1 cellular context compared by ENCODE assay signal in the genomic region with DNA sequence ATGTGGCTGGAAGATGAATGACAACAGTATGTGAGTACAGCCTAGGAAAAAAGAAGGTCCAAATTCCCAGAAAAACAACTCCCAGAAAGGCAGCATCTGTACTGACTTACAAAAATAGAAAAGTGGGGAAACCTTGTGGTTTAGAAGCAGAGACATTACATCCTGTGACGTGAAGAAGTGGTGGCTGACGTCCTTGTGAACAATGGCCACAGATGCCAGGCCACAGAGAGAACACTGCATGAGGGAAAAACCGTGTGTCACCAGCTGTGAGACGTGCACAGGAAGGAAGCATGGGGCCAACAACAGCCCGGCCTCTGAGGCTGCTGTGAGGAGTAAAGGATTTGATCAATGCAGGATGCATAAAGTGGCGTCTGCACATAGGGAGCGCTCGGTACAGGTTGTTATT.
TF ChIP-seq lines count a peak whose summit lies in the region.

No MANE protein-coding gene starts in this region.

TF ChIP-seq in HepG2, 621 proteins besides CTCF, POLR2A, EP300 and RAD21 (continued from another document and continues in another):
- TF ChIP-seq, protein P1, sequence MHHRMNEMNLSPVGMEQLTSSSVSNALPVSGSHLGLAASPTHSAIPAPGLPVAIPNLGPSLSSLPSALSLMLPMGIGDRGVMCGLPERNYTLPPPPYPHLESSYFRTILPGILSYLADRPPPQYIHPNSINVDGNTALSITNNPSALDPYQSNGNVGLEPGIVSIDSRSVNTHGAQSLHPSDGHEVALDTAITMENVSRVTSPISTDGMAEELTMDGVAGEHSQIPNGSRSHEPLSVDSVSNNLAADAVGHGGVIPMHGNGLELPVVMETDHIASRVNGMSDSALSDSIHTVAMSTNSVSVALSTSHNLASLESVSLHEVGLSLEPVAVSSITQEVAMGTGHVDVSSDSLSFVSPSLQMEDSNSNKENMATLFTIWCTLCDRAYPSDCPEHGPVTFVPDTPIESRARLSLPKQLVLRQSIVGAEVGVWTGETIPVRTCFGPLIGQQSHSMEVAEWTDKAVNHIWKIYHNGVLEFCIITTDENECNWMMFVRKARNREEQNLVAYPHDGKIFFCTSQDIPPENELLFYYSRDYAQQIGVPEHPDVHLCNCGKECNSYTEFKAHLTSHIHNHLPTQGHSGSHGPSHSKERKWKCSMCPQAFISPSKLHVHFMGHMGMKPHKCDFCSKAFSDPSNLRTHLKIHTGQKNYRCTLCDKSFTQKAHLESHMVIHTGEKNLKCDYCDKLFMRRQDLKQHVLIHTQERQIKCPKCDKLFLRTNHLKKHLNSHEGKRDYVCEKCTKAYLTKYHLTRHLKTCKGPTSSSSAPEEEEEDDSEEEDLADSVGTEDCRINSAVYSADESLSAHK (CRISPR knock-in tag; IDR thresholded peaks at IDR 0.05; ENCODE audit: borderline replicate concordance): no peak
- TF ChIP-seq ETV5 (CRISPR knock-in tag; IDR thresholded peaks at IDR 0.05; ENCODE audit: borderline replicate concordance): peak; percentile 78; the same call in 1 of the 2 replicates
- no peak for TF ChIP-seq RBM22 (optimal IDR thresholded peaks at IDR 0.05; ENCODE audit: low read length)
- TF ChIP-seq, protein P2, sequence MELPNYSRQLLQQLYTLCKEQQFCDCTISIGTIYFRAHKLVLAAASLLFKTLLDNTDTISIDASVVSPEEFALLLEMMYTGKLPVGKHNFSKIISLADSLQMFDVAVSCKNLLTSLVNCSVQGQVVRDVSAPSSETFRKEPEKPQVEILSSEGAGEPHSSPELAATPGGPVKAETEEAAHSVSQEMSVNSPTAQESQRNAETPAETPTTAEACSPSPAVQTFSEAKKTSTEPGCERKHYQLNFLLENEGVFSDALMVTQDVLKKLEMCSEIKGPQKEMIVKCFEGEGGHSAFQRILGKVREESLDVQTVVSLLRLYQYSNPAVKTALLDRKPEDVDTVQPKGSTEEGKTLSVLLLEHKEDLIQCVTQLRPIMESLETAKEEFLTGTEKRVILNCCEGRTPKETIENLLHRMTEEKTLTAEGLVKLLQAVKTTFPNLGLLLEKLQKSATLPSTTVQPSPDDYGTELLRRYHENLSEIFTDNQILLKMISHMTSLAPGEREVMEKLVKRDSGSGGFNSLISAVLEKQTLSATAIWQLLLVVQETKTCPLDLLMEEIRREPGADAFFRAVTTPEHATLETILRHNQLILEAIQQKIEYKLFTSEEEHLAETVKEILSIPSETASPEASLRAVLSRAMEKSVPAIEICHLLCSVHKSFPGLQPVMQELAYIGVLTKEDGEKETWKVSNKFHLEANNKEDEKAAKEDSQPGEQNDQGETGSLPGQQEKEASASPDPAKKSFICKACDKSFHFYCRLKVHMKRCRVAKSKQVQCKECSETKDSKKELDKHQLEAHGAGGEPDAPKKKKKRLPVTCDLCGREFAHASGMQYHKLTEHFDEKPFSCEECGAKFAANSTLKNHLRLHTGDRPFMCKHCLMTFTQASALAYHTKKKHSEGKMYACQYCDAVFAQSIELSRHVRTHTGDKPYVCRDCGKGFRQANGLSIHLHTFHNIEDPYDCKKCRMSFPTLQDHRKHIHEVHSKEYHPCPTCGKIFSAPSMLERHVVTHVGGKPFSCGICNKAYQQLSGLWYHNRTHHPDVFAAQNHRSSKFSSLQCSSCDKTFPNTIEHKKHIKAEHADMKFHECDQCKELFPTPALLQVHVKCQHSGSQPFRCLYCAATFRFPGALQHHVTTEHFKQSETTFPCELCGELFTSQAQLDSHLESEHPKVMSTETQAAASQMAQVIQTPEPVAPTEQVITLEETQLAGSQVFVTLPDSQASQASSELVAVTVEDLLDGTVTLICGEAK (IDR thresholded peaks at IDR 0.05): no peak
- TF ChIP-seq, protein P2 (CRISPR knock-in tag; IDR thresholded peaks at IDR 0.05): no peak
- TF ChIP-seq ZZZ3 (CRISPR knock-in tag; IDR thresholded peaks at IDR 0.05; ENCODE audit: borderline replicate concordance): no peak
- TF ChIP-seq PHF20 (CRISPR knock-in tag; IDR thresholded peaks at IDR 0.05): no peak
- TF ChIP-seq, protein P3, sequence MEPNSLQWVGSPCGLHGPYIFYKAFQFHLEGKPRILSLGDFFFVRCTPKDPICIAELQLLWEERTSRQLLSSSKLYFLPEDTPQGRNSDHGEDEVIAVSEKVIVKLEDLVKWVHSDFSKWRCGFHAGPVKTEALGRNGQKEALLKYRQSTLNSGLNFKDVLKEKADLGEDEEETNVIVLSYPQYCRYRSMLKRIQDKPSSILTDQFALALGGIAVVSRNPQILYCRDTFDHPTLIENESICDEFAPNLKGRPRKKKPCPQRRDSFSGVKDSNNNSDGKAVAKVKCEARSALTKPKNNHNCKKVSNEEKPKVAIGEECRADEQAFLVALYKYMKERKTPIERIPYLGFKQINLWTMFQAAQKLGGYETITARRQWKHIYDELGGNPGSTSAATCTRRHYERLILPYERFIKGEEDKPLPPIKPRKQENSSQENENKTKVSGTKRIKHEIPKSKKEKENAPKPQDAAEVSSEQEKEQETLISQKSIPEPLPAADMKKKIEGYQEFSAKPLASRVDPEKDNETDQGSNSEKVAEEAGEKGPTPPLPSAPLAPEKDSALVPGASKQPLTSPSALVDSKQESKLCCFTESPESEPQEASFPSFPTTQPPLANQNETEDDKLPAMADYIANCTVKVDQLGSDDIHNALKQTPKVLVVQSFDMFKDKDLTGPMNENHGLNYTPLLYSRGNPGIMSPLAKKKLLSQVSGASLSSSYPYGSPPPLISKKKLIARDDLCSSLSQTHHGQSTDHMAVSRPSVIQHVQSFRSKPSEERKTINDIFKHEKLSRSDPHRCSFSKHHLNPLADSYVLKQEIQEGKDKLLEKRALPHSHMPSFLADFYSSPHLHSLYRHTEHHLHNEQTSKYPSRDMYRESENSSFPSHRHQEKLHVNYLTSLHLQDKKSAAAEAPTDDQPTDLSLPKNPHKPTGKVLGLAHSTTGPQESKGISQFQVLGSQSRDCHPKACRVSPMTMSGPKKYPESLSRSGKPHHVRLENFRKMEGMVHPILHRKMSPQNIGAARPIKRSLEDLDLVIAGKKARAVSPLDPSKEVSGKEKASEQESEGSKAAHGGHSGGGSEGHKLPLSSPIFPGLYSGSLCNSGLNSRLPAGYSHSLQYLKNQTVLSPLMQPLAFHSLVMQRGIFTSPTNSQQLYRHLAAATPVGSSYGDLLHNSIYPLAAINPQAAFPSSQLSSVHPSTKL (CRISPR knock-in tag; IDR thresholded peaks at IDR 0.05): no peak
- no peak for TF ChIP-seq KLF9 (CRISPR knock-in tag; IDR thresholded peaks at IDR 0.05; ENCODE audit: low read depth)
- TF ChIP-seq KLF15 (CRISPR knock-in tag; IDR thresholded peaks at IDR 0.05; ENCODE audit: borderline replicate concordance): no peak
- TF ChIP-seq, protein P4, sequence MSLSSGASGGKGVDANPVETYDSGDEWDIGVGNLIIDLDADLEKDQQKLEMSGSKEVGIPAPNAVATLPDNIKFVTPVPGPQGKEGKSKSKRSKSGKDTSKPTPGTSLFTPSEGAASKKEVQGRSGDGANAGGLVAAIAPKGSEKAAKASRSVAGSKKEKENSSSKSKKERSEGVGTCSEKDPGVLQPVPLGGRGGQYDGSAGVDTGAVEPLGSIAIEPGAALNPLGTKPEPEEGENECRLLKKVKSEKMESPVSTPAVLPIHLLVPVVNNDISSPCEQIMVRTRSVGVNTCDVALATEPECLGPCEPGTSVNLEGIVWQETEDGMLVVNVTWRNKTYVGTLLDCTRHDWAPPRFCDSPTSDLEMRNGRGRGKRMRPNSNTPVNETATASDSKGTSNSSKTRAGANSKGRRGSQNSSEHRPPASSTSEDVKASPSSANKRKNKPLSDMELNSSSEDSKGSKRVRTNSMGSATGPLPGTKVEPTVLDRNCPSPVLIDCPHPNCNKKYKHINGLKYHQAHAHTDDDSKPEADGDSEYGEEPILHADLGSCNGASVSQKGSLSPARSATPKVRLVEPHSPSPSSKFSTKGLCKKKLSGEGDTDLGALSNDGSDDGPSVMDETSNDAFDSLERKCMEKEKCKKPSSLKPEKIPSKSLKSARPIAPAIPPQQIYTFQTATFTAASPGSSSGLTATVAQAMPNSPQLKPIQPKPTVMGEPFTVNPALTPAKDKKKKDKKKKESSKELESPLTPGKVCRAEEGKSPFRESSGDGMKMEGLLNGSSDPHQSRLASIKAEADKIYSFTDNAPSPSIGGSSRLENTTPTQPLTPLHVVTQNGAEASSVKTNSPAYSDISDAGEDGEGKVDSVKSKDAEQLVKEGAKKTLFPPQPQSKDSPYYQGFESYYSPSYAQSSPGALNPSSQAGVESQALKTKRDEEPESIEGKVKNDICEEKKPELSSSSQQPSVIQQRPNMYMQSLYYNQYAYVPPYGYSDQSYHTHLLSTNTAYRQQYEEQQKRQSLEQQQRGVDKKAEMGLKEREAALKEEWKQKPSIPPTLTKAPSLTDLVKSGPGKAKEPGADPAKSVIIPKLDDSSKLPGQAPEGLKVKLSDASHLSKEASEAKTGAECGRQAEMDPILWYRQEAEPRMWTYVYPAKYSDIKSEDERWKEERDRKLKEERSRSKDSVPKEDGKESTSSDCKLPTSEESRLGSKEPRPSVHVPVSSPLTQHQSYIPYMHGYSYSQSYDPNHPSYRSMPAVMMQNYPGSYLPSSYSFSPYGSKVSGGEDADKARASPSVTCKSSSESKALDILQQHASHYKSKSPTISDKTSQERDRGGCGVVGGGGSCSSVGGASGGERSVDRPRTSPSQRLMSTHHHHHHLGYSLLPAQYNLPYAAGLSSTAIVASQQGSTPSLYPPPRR (CRISPR knock-in tag; IDR thresholded peaks at IDR 0.05; ENCODE audit: borderline replicate concordance): peak; percentile 48; the same call in 1 of the 2 replicates
- TF ChIP-seq ZBTB38 (CRISPR knock-in tag; IDR thresholded peaks at IDR 0.05): peak; percentile 61; the same call in 1 of the 2 replicates
- no peak for TF ChIP-seq SIX4 (CRISPR knock-in tag; IDR thresholded peaks at IDR 0.05)
- TF ChIP-seq RELA (CRISPR knock-in tag; IDR thresholded peaks at IDR 0.05): no peak
- TF ChIP-seq ZNF788 (CRISPR knock-in tag; IDR thresholded peaks at IDR 0.05; ENCODE audit: borderline replicate concordance): peak; percentile 32; the same call in 1 of the 2 replicates
- TF ChIP-seq ZNF530 (CRISPR knock-in tag; IDR thresholded peaks at IDR 0.05; ENCODE audit: low read depth): no peak
- TF ChIP-seq, protein P5, sequence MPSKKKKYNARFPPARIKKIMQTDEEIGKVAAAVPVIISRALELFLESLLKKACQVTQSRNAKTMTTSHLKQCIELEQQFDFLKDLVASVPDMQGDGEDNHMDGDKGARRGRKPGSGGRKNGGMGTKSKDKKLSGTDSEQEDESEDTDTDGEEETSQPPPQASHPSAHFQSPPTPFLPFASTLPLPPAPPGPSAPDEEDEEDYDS (CRISPR knock-in tag; IDR thresholded peaks at IDR 0.05): no peak
- TF ChIP-seq, protein P6, sequence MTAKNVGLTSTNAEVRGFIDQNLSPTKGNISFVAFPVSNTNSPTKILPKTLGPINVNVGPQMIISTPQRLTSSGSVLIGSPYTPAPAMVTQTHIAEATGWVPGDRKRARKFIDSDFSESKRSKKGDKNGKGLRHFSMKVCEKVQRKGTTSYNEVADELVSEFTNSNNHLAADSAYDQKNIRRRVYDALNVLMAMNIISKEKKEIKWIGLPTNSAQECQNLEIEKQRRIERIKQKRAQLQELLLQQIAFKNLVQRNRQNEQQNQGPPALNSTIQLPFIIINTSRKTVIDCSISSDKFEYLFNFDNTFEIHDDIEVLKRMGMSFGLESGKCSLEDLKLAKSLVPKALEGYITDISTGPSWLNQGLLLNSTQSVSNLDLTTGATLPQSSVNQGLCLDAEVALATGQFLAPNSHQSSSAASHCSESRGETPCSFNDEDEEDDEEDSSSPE (CRISPR knock-in tag; IDR thresholded peaks at IDR 0.05): no peak
- peak; percentile 48; the same call in 1 of the 2 replicates for TF ChIP-seq ATF1 (CRISPR knock-in tag; IDR thresholded peaks at IDR 0.05)
- peak; percentile 42; the same call in 1 of the 2 replicates for TF ChIP-seq RARA (CRISPR knock-in tag; IDR thresholded peaks at IDR 0.05)
- no peak for TF ChIP-seq MIXL1 (CRISPR knock-in tag; IDR thresholded peaks at IDR 0.05)
- TF ChIP-seq, protein P7, sequence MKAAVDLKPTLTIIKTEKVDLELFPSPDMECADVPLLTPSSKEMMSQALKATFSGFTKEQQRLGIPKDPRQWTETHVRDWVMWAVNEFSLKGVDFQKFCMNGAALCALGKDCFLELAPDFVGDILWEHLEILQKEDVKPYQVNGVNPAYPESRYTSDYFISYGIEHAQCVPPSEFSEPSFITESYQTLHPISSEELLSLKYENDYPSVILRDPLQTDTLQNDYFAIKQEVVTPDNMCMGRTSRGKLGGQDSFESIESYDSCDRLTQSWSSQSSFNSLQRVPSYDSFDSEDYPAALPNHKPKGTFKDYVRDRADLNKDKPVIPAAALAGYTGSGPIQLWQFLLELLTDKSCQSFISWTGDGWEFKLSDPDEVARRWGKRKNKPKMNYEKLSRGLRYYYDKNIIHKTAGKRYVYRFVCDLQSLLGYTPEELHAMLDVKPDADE (CRISPR knock-in tag; IDR thresholded peaks at IDR 0.05): no peak
- TF ChIP-seq AGO2 (optimal IDR thresholded peaks at IDR 0.05; ENCODE audit: low read depth, low read length): no peak
- TF ChIP-seq ATRX (CRISPR knock-in tag; IDR thresholded peaks at IDR 0.05; ENCODE audit: borderline replicate concordance): no peak
- no peak for TF ChIP-seq RBAK (CRISPR knock-in tag; IDR thresholded peaks at IDR 0.05)
- TF ChIP-seq ZNF570 (CRISPR knock-in tag; IDR thresholded peaks at IDR 0.05; ENCODE audit: borderline replicate concordance): no peak
- 0 out of 2 replicates have a peak, but pooled peaks have one; percentile 54 for TF ChIP-seq ZBTB21 (CRISPR knock-in tag; IDR thresholded peaks at IDR 0.05)
- TF ChIP-seq ZNF451 (CRISPR knock-in tag; IDR thresholded peaks at IDR 0.05): no peak
- peak; percentile 75 for TF ChIP-seq CREB1 (IDR thresholded peaks at IDR 0.05)
- TF ChIP-seq CREB1 (CRISPR knock-in tag; IDR thresholded peaks at IDR 0.05): no peak
- TF ChIP-seq ZNF768 (CRISPR knock-in tag; IDR thresholded peaks at IDR 0.05): no peak
- no peak for TF ChIP-seq BRCA1 (CRISPR knock-in tag; IDR thresholded peaks at IDR 0.05)
